ENCODE assay signal across 8 cellular contexts in the genomic region with DNA sequence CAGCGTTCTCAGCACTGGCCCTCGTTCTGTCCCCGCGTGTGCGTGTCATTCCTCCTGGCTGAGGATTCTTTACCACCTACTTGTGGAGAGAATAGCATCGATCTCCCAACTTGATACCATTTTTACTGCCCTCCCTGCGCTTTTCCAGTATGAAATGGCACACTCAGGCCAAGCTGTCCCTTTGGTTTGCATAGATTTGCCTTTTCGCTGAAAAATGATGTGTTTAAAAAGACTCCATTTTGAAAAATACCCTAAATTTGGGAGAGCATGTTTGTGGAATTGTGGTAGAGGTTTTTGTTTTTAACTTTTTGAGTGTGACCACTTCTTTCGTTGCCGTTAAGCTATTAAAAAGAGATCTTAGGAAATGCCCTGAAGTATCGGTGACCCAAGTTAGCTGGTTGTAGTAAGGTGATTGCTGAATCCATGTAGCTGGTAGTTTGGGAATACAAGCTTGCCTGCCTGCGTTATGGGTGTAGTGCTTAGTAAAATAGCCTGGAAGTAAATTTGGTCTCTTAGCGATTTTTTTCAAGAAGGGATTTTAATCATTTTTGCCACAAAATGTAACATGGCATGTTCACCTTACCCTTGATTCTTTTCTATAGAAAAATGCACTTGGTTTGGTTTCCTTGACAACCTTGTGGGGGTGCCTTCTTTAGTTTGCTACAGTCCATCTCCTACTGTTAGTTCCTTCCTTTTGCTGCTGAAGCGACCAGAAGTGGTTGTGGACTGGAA. TPM values are rescaled to one million over a fixed set of nuclear protein-coding genes. Genes with fewer than 3 reads are reported as not detected.
A peak's percentile ranks its signal among the peaks of the same experiment; 100 is the strongest.
DNase-seq lines count a peak whose midpoint lies in the region; ATAC-seq and TF ChIP-seq lines count a peak whose summit lies in the region.

No MANE protein-coding gene starts in this region.

- H3K4me3 ChIP-seq in GM23338 (peak overlapping the region; percentile 86), SJSA1 (peak overlapping the region; percentile 100)

- no peak for TF ChIP-seq POLR2A in erythroblast (IDR thresholded peaks at IDR 0.05; ENCODE audit: low read length)

- no peaks in the 10 kb centered on the region for H3K9me2 ChIP-seq in GM23338 (ENCODE audit: insufficient read depth)

- H3K27me3 Mint-ChIP-seq in CD14-positive monocyte (ENCODE audit: low read depth in 3 of 3) (no peaks in the 10 kb centered on the region), GM23338 (ENCODE audit: insufficient read depth, low read depth, poor library complexity) (peaks cover 5% of the 10 kb centered on the region), progenitor cell of endocrine pancreas (no peaks in the 10 kb centered on the region)

- peaks cover 24% of the 10 kb centered on the region for H3K4me1 Mint-ChIP-seq in CD14-positive monocyte
- H3K4me1 Mint-ChIP-seq in GM23338 = peaks cover 15% of the 10 kb centered on the region
- peaks cover 7% of the 10 kb centered on the region for H3K4me1 Mint-ChIP-seq in progenitor cell of endocrine pancreas (ENCODE audit: low read depth)

- H3K4me1 ChIP-seq in GM23338 (ENCODE audit: insufficient read depth) = peaks cover 23% of the 10 kb centered on the region
- peaks cover 20% of the 10 kb centered on the region for H3K4me1 ChIP-seq in SJSA1 (replicated peaks)

- intact Hi-C loops in CD14-positive monocyte (cut with micrococcal nuclease) = no loop called here

- peaks cover 56% of the 10 kb centered on the region for H3K79me2 ChIP-seq in GM23338 (replicated peaks; ENCODE audit: insufficient read depth)

- H3K4me3 Mint-ChIP-seq in CD14-positive monocyte (peak overlapping the region; percentile 81 to 96), GM23338 (peak overlapping the region; percentile 97), progenitor cell of endocrine pancreas (ENCODE audit: low read depth) (peak overlapping the region; percentile 85)

- H3K27me3 ChIP-seq in GM23338 (ENCODE audit: insufficient read depth) = no peaks in the 10 kb centered on the region
- H3K27me3 ChIP-seq in SJSA1 (replicated peaks) = no peaks in the 10 kb centered on the region

- no peak for DNase-seq in CD14-positive monocyte (ENCODE audit: low spot score)
- DNase-seq in GM23338 (ENCODE audit: low spot score) = peak; percentile 20
- no peak for DNase-seq in SJSA1 (ENCODE audit: low read depth in 1 of 2, low spot score in 2 of 2)
- DNase-seq in erythroblast (lab: John Stamatoyannopoulos, UW) = peak; percentile 36 to 52
- no peak for DNase-seq in progenitor cell of endocrine pancreas (ENCODE audit: low spot score, unreplicated experiment)
- DNase-seq in AG20443 (ENCODE audit: low spot score) = no peak
- DNase-seq in central memory CD4-positive, alpha-beta T cell = no peak

- H3K36me3 Mint-ChIP-seq in CD14-positive monocyte = no peaks in the 10 kb centered on the region
- H3K36me3 Mint-ChIP-seq in GM23338 (ENCODE audit: low read depth) = peaks cover 3% of the 10 kb centered on the region; the same call in 1 of the 3 replicates
- no peaks in the 10 kb centered on the region for H3K36me3 Mint-ChIP-seq in progenitor cell of endocrine pancreas (ENCODE audit: insufficient read depth)

- peak overlapping the region in 5 of 7 donors; percentile 26 to 86 (median 62) for H3K27ac Mint-ChIP-seq in CD14-positive monocyte
- peak overlapping the region; percentile 95 for H3K27ac Mint-ChIP-seq in GM23338
- H3K27ac Mint-ChIP-seq in progenitor cell of endocrine pancreas = peak overlapping the region; percentile 91

- H3K36me3 ChIP-seq in GM23338 (ENCODE audit: insufficient read depth) = no peaks in the 10 kb centered on the region
- H3K36me3 ChIP-seq in SJSA1 = peaks cover 6% of the 10 kb centered on the region

- H3K9me3 Mint-ChIP-seq in CD14-positive monocyte (no peaks in the 10 kb centered on the region), GM23338 (no peaks in the 10 kb centered on the region), progenitor cell of endocrine pancreas (ENCODE audit: low read depth) (no peaks in the 10 kb centered on the region)

- H3K4me2 ChIP-seq in GM23338 = peak overlapping the region; percentile 98

- peaks cover 3% of the 10 kb centered on the region; the same call in 1 of the 2 replicates for H3K9me3 ChIP-seq in SJSA1 (replicated peaks)

- peaks cover 16% of the 10 kb centered on the region; the same call in 1 of the 2 replicates for H4K20me1 ChIP-seq in GM23338 (replicated peaks; ENCODE audit: insufficient read depth)

- ATAC-seq in GM23338 (peak; percentile 8; the same call in 2 of the 3 replicates), HG02763 (IDR thresholded peaks at IDR 0.05; ENCODE audit: unreplicated experiment) (no peak)

- H3F3A ChIP-seq in GM23338 (replicated peaks; ENCODE audit: low read depth) = no peaks in the 10 kb centered on the region

- H3K27ac ChIP-seq in GM23338 (ENCODE audit: low read depth) = no peak overlapping the region
- no peak overlapping the region; the same call in 1 of the 2 replicates for H3K27ac ChIP-seq in SJSA1

- TF ChIP-seq CTCF in CD14-positive monocyte (IDR thresholded peaks at IDR 0.05) (no peak), GM23338 (conservative IDR thresholded peaks at IDR 0.05; ENCODE audit: low read depth in 2 of 2) (no peak), progenitor cell of endocrine pancreas (IDR thresholded peaks at IDR 0.05; ENCODE audit: unreplicated experiment) (no peak)

- H2AFZ ChIP-seq in GM23338 = peak overlapping the region; percentile 80; the same call in 1 of the 2 replicates

TF ChIP-seq in GM23338, 12 proteins besides CTCF, POLR2A, EP300 and RAD21:
- TF ChIP-seq ZNF331 (CRISPR knock-in tag; IDR thresholded peaks at IDR 0.05; ENCODE audit: low read depth) = no peak
TF ChIP-seq in GM23338: peak in this region for 0.

RNA-seq across cellular contexts. Expression of gene ACTR3B, which starts 1.0 kb away (rescaled TPM):
- polyA plus RNA-seq in CD14-positive monocyte (1 to 10 TPM; 1.6 to 1.8 TPM), GM23338 (2016; fragmentation: Nextera tagmentation; extraction: Ambion mirVana) (24.7 and 27.7 TPM in 2 replicates)
- 30.1 TPM in 2 replicates for total RNA-seq in GM23338 (2014; rRNA removed; shearing (Covaris generic))
- 1.2 and 1.3 TPM in 2 replicates for total RNA-seq in SJSA1 (2014; rRNA removed; shearing (Covaris generic))
- 15.9 and 16.6 TPM in 2 replicates for total RNA-seq in progenitor cell of endocrine pancreas

Comparison
In these comparisons a context has a peak if more than half of its experiments do, and no peak if none do; other contexts are left out.
1. DNase-seq: peak in GM23338 (single experiment) and erythroblast (2 of 2); none in CD14-positive monocyte (single experiment), SJSA1 (0 of 2), progenitor cell of endocrine pancreas (single experiment), AG20443 (single experiment) and central memory CD4-positive, alpha-beta T cell (single experiment).
2. Peak in every context shown above with its lines, with median percentiles within 50 percentile points of each other: H3K27ac Mint-ChIP-seq and H3K4me3 Mint-ChIP-seq.